Comparison of ENCODE assay signal across 1 cellular context in the genomic region with DNA sequence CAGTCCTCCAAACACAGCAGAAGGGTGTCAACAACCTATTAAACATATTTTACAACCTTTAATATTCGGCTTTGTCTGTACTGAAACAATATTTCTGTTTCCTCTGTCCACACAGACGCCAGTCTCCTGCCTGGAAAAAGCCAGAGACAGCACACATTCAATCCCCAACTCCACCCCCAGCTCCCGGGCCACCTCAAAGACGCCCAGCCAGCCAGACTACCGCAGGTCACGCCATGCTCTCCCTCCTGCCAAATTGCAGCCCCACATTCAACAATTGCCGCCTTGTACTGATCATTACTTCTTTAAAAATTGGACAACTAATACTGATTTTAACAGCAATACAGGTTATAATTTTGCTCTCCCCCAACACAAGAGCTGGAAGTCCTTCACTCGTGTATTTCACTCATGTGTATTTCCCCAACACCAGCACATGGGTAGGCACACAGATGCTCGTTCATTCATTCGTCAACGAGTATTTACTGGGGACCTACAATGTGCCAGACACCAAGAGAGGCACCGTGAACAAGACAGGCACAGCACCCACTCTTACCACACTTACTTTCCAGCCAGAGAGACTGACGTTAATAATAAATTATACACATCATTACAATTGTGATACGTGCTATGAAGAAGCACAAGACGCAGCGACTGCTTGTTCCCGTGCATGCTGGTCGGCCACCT.
TF ChIP-seq lines count a peak whose summit lies in the region.

No MANE protein-coding gene starts in this region.

TF ChIP-seq in H1, 55 proteins besides CTCF, POLR2A, EP300 and RAD21:
- TF ChIP-seq BCL11A (IDR thresholded peaks at IDR 0.05; ENCODE audit: low read depth in 2 of 2, low read length in 2 of 2) (no peak), GABPA (IDR thresholded peaks at IDR 0.05; ENCODE audit: borderline replicate concordance, insufficient read depth, low read length) (no peak), RFX5 (IDR thresholded peaks at IDR 0.05; ENCODE audit: borderline replicate concordance, low read depth, low read length) (no peak), HDAC2 (IDR thresholded peaks at IDR 0.05; ENCODE audit: borderline replicate concordance in 1 of 2, low read depth in 2 of 2, low read length in 2 of 2) (no peak), CTBP2 (IDR thresholded peaks at IDR 0.05; ENCODE audit: borderline replicate concordance, insufficient read depth, insufficient read length, low read length) (no peak), TEAD4 (IDR thresholded peaks at IDR 0.05; ENCODE audit: low read depth, low read length) (no peak), CEBPB (IDR thresholded peaks at IDR 0.05; ENCODE audit: low read depth, low read length) (no peak), SP4 (IDR thresholded peaks at IDR 0.05; ENCODE audit: low read length) (no peak), SUZ12 (IDR thresholded peaks at IDR 0.05; ENCODE audit: low read length) (no peak), TCF12 (IDR thresholded peaks at IDR 0.05; ENCODE audit: low read depth, low read length) (no peak), EGR1 (IDR thresholded peaks at IDR 0.05; ENCODE audit: borderline replicate concordance, low read depth, low read length) (no peak), HDAC6 (IDR thresholded peaks at IDR 0.05; ENCODE audit: low read depth, low read length) (no peak), MAX (IDR thresholded peaks at IDR 0.05) (no peak), POLR2AphosphoS5 (IDR thresholded peaks at IDR 0.05; ENCODE audit: low read depth, low read length) (no peak), TAF7 (optimal IDR thresholded peaks at IDR 0.05; ENCODE audit: borderline replicate concordance, low read depth, low read length) (no peak)
- TF ChIP-seq, protein P1, sequence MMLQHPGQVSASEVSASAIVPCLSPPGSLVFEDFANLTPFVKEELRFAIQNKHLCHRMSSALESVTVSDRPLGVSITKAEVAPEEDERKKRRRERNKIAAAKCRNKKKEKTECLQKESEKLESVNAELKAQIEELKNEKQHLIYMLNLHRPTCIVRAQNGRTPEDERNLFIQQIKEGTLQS (IDR thresholded peaks at IDR 0.05; ENCODE audit: insufficient read depth, low read depth, low read length), result no peak
- TF ChIP-seq, protein P2, sequence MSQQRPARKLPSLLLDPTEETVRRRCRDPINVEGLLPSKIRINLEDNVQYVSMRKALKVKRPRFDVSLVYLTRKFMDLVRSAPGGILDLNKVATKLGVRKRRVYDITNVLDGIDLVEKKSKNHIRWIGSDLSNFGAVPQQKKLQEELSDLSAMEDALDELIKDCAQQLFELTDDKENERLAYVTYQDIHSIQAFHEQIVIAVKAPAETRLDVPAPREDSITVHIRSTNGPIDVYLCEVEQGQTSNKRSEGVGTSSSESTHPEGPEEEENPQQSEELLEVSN (IDR thresholded peaks at IDR 0.05), result no peak
